Comparison of ENCODE assay signal across 5 cellular contexts in genomic region chr12:9307255-9307654, GRCh38.
DNase-seq lines count a peak whose midpoint lies in the region; ATAC-seq, FAIRE-seq and TF ChIP-seq lines count a peak whose summit lies in the region.
"Not testable (repeated sequence)": the region's sequence is repeated elsewhere in the genome, so short reads cannot be mapped to it uniquely, and the experiment has no call there.

No MANE protein-coding gene starts in this region.

- intact Hi-C loops in HepG2 (cut with micrococcal nuclease; ENCODE audit: unreplicated experiment); spleen (cut with DNase I; ENCODE audit: low total_unique reads): not testable (repeated sequence)

- ATAC-seq in A549 (peak; percentile 51 to 56; a peak in 3 of 6 replicates), HepG2 (peak; percentile 62)

- not testable (repeated sequence) for FAIRE-seq in A549 (lab: Jason Lieb, UNC); HepG2 (lab: Jason Lieb, UNC)

- not testable (repeated sequence) for H3K79me2 ChIP-seq in HepG2 (ENCODE audit: insufficient read depth, low read length)

- not testable (repeated sequence) for H3K4me2 ChIP-seq in A549; HepG2 (ENCODE audit: low read depth, low read length)

- not testable (repeated sequence) for H3K4me1 ChIP-seq in A549; HepG2 (ENCODE audit: insufficient read depth, low read length); spleen

- not testable (repeated sequence) for H3K36me3 ChIP-seq in HepG2 (replicated peaks in 1 of 2; ENCODE audit: control insufficient read depth in 1 of 2, insufficient read depth in 2 of 2, low read length in 2 of 2)
- H3K36me3 ChIP-seq in spleen = peaks cover 0 to 37% (median 5%) of the 10 kb centered on the region in 6 donors

- TF ChIP-seq EP300 in A549 (IDR thresholded peaks at IDR 0.05); HepG2 (IDR thresholded peaks at IDR 0.05; ENCODE audit: low read depth in 2 of 2, low read length in 2 of 2); HepG2 (CRISPR knock-in tag; IDR thresholded peaks at IDR 0.05; ENCODE audit: borderline replicate concordance): not testable (repeated sequence)

- not testable (repeated sequence) for DNase-seq in A549 (ENCODE audit: low read depth in 1 of 2, low spot score in 1 of 2); HepG2 (ENCODE audit: low spot score)
- DNase-seq in SK-MEL-5 (ENCODE audit: low read depth, low spot score) = peak; percentile 31
- DNase-seq in coronary artery (ENCODE audit: low spot score) = peak; percentile 2
- DNase-seq in spleen = peak; percentile 29

- POLR2A ChIA-PET in A549 (lab: Yijun Ruan, JAX); HepG2 (lab: Yijun Ruan, JAX): not testable (repeated sequence)

- not testable (repeated sequence) for TF ChIP-seq POLR2A in A549 (IDR thresholded peaks at IDR 0.05; ENCODE audit: low read length); HepG2 (IDR thresholded peaks at IDR 0.05; ENCODE audit: insufficient read depth in 1 of 2, low read depth in 2 of 2, low read length in 2 of 2); spleen (IDR thresholded peaks at IDR 0.05)

- CTCF ChIA-PET in A549 (lab: Yijun Ruan, JAX); HepG2 (lab: Yijun Ruan, JAX; ENCODE audit: low intra/inter-chr PET ratio, low total read pairs): not testable (repeated sequence)

- TF ChIP-seq RAD21 in A549 (conservative IDR thresholded peaks at IDR 0.05 in 1 of 2, IDR thresholded peaks at IDR 0.05 in 1 of 2); HepG2 (CRISPR knock-in tag; IDR thresholded peaks at IDR 0.05): not testable (repeated sequence)

- WGBS in A549 (ENCODE audit: missing lambda C conversion rate) = 91% methylated on average over 5 of the region's 5 CpGs
- 83% methylated on average over 2 of the region's 5 CpGs for WGBS in HepG2 (ENCODE audit: low lambda C conversion rate)
- 96 to 100% (median 97%) methylated on average over 1 to 5 of the region's 5 CpGs for WGBS in spleen, 5 donors

- H3K9ac ChIP-seq in HepG2 (ENCODE audit: insufficient read depth, low read depth, low read length) = not testable (repeated sequence)

- in situ Hi-C loops in SK-MEL-5 (cut with HindIII; ENCODE audit: low pct_unique_long_range_greater_than_20kb, low sequenced_read_pairs); HepG2 (cut with HindIII; ENCODE audit: extremely low pct_ligation_motif_present, low pct_unique_long_range_greater_than_20kb): not testable (repeated sequence)

- H3K27me3 ChIP-seq in HepG2 (ENCODE audit: control insufficient read depth in 1 of 2, insufficient read depth in 2 of 2, low read length in 2 of 2); spleen (replicated peaks in 1 of 7): not testable (repeated sequence)

- H2AFZ ChIP-seq in HepG2 (ENCODE audit: low read length) = not testable (repeated sequence)

- not testable (repeated sequence) for H3K9me3 ChIP-seq in A549; HepG2 (ENCODE audit: low read length); spleen

- not testable (repeated sequence) for H3K4me3 ChIP-seq in A549; coronary artery; HepG2 (replicated peaks in 1 of 3; ENCODE audit: insufficient read depth in 1 of 3, low read depth in 2 of 3, low read length in 3 of 3); spleen

- TF ChIP-seq CTCF in A549 (IDR thresholded peaks at IDR 0.05); coronary artery (IDR thresholded peaks at IDR 0.05); HepG2 (CRISPR knock-in tag; IDR thresholded peaks at IDR 0.05); spleen (IDR thresholded peaks at IDR 0.05 in 8 of 11, conservative IDR thresholded peaks at IDR 0.05 in 3 of 11): not testable (repeated sequence)

- not testable (repeated sequence) for BruUV-seq in HepG2 (replicated peaks; lab: Mats Ljungman, UMichigan)

- H3K27ac ChIP-seq in A549; coronary artery; HepG2 (ENCODE audit: extremely low read length, insufficient read depth, low read length); spleen: not testable (repeated sequence)

- not testable (repeated sequence) for H4K20me1 ChIP-seq in HepG2 (ENCODE audit: insufficient read depth, low read length)
